Comparison of ENCODE assay signal across 21 cellular contexts in genomic region chr3:108242776-108243175, GRCh38. TPM values are rescaled to one million over a fixed set of nuclear protein-coding genes. Genes with fewer than 3 reads are reported as not detected.
DNase-seq lines count a peak whose midpoint lies in the region; ATAC-seq and TF ChIP-seq lines count a peak whose summit lies in the region.
"Had no signal": no experiment of that assay in that cellular context is flagged by ENCODE, and none has a peak within 500 bp of the region (broad histone marks: within the 10 kb centered on the region; RNA-seq: fewer than 3 reads in every experiment).

No MANE protein-coding gene starts in this region.

- peaks cover 20% of the 10 kb centered on the region for H3K9me3 Mint-ChIP-seq in Caco-2 (ENCODE audit: unreplicated experiment)
- H3K9me3 Mint-ChIP-seq: CD4-positive, alpha-beta T cell had no signal

- TF ChIP-seq CTCF in Caco-2 (IDR thresholded peaks at IDR 0.05; ENCODE audit: insufficient read depth in 1 of 2, low read depth in 1 of 2, low read length in 1 of 2, severe bottlenecking in 1 of 2, unreplicated experiment in 1 of 2) (no peak), VCaP (conservative IDR thresholded peaks at IDR 0.05) (no peak)

- no peaks in the 10 kb centered on the region for H3K36me3 ChIP-seq in Caco-2 (ENCODE audit: control insufficient read depth, insufficient read depth, low read length)
- no peaks in the 10 kb centered on the region for H3K36me3 ChIP-seq in mesodermal cell (ENCODE audit: control insufficient read depth, insufficient read depth, low read length)
- H3K36me3 ChIP-seq: HAP-1 had no signal

- H3K36me3 Mint-ChIP-seq in Caco-2 (ENCODE audit: insufficient read depth, unreplicated experiment) = no peaks in the 10 kb centered on the region

- H3K27me3 ChIP-seq in Caco-2 (replicated peaks; ENCODE audit: control insufficient read depth, insufficient read depth, low read length) = no peaks in the 10 kb centered on the region

- H3K27me3 Mint-ChIP-seq in Caco-2 (ENCODE audit: insufficient read depth, unreplicated experiment) = no peaks in the 10 kb centered on the region
- H3K27me3 Mint-ChIP-seq: CD4-positive, alpha-beta T cell had no signal

- no TSS peak for BruUV-seq in Caco-2 (replicated peaks; lab: Mats Ljungman, UMichigan)

- no peak overlapping the region for H3K4me3 Mint-ChIP-seq in Caco-2 (ENCODE audit: unreplicated experiment)
- H3K4me3 Mint-ChIP-seq: CD4-positive, alpha-beta T cell had no signal

- H3K9me3 ChIP-seq in Caco-2 (peaks cover 8% of the 10 kb centered on the region; the same call in 1 of the 2 replicates), mesodermal cell (ENCODE audit: control insufficient read depth, low read length) (no peaks in the 10 kb centered on the region)
- H3K9me3 ChIP-seq: A549, HAP-1 had no signal

- H3K4me1 Mint-ChIP-seq in Caco-2 (ENCODE audit: low read depth, unreplicated experiment) = peaks cover 15% of the 10 kb centered on the region

- H3K4me3 ChIP-seq in Caco-2 (ENCODE audit: low read depth, low read length) = no peak overlapping the region
- H3K4me3 ChIP-seq in mesodermal cell (ENCODE audit: extremely low read depth, insufficient read depth, low read length, poor library complexity, severe bottlenecking) = no peak overlapping the region
- H3K4me3 ChIP-seq: A549, HAP-1 had no signal

- intact Hi-C loops in Caco-2 (cut with micrococcal nuclease; ENCODE audit: unreplicated experiment) = loop anchor here (5.0 kb wide), 1 partner anchor 75 kb away; no protein-coding TSS in a partner anchor

- peak overlapping the region; percentile 44 for H3K27ac Mint-ChIP-seq in Caco-2 (ENCODE audit: unreplicated experiment)
- H3K27ac Mint-ChIP-seq: CD4-positive, alpha-beta T cell had no signal

- H3K4me1 ChIP-seq in Caco-2 = peaks cover 44% of the 10 kb centered on the region
- H3K4me1 ChIP-seq in mesodermal cell (ENCODE audit: control insufficient read depth, insufficient read depth, low read length, poor library complexity, severe bottlenecking) = no peaks in the 10 kb centered on the region
- H3K4me1 ChIP-seq: A549, HAP-1 had no signal

- POLR2A ChIA-PET in Caco-2 (lab: Charles Lee) = no interaction called here

- DNase-seq in Caco-2 = no peak
- DNase-seq in retina = peak; percentile 24
- no peak for DNase-seq in NCI-H146 (lab: John Stamatoyannopoulos, UW)
- no peak for DNase-seq in stimulated activated naive CD8-positive, alpha-beta T cell treated with anti-CD3 and anti-CD28 coated beads, Interleukin-15, Interleukin-2, amounts not matched to agents 100 U/mL and 50 U/mL, for 24 hours
- DNase-seq: AML-193; CD4-positive, alpha-beta T cell; DMS153; DMS79; GF-D8 had no signal

- H3K27ac ChIP-seq in VCaP (peak overlapping the region; percentile 29; the same call in 1 of the 2 replicates), mesodermal cell (ENCODE audit: low read depth, low read length, severe bottlenecking) (peak overlapping the region; percentile 55)
- H3K27ac ChIP-seq: 22Rv1, A549, C4-2B, HL-60 had no signal

- no peak for ATAC-seq in HG03108 (IDR thresholded peaks at IDR 0.05; ENCODE audit: unreplicated experiment)
- no peak for ATAC-seq in stimulated activated naive CD8-positive, alpha-beta T cell treated with anti-CD3 and anti-CD28 coated beads, Interleukin-15, Interleukin-2, amounts not matched to agents 100 U/mL and 50 U/mL, for 24 hours
- ATAC-seq: A549 had no signal

- CTCF ChIA-PET in Caco-2 (lab: Charles Lee) = no interaction called here

RNA-seq across cellular contexts. Expression of gene IFT57, which starts 20.6 kb away (rescaled TPM):
- 17.6 and 19.4 TPM in 2 replicates for total RNA-seq in Caco-2 (2022)
- 49.9 TPM for polyA plus RNA-seq in mesodermal cell (2013, experiment 1 of 2)
- polyA plus RNA-seq in mesodermal cell (2013, experiment 2 of 2) = 43.5 TPM

RNA-seq across cellular contexts. Expression of gene HHLA2, which starts 53.6 kb away (rescaled TPM):
- 0.50 and 0.91 TPM in 2 replicates for total RNA-seq in Caco-2 (2022)
- polyA plus RNA-seq in mesodermal cell (2013, experiment 1 of 2) = not detected
- not detected for polyA plus RNA-seq in mesodermal cell (2013, experiment 2 of 2)
- total RNA-seq: Daoy, H4, HT1080 had no signal
- polyA plus RNA-seq: BJ had no signal
